ENCODE assay signal across 39 cellular contexts in genomic region chr6:89782222-89782621, GRCh38.
"Had no signal": no experiment of that assay in that cellular context is flagged by ENCODE, and none has a peak within 500 bp of the region (broad histone marks: within the 10 kb centered on the region; RNA-seq: fewer than 3 reads in every experiment).

No MANE protein-coding gene starts in this region.

- H3K9me3 ChIP-seq: MG63 had no signal

- H3K4me3 Mint-ChIP-seq: activated CD4-positive, alpha-beta memory T cell treated with anti-CD3 and anti-CD28 coated beads, Interleukin-2, amount 10 ng/mL, durations not matched to agents 7 days and 5 days; activated CD8-positive, alpha-beta memory T cell treated with anti-CD3 and anti-CD28 coated beads, Interleukin-2, amount 10 ng/mL, durations not matched to agents 7 days and 5 days; activated naive CD4-positive, alpha-beta T cell treated with anti-CD3 and anti-CD28 coated beads, Interleukin-2, amount 10 ng/mL, durations not matched to agents 7 days and 5 days; activated naive CD8-positive, alpha-beta T cell; activated naive CD8-positive, alpha-beta T cell treated with anti-CD3 and anti-CD28 coated beads, Interleukin-2, amount 50 U/mL, for 24 hours; brain had no signal

- H3K4me3 ChIP-seq: cardiac muscle cell, MG63, Peyer's patch had no signal

- H3K27ac Mint-ChIP-seq: activated CD4-positive, alpha-beta memory T cell treated with anti-CD3 and anti-CD28 coated beads, Interleukin-2, amount 10 ng/mL, durations not matched to agents 7 days and 5 days; activated naive CD4-positive, alpha-beta T cell treated with anti-CD3 and anti-CD28 coated beads, Interleukin-2, amount 10 ng/mL, durations not matched to agents 7 days and 5 days; activated naive CD8-positive, alpha-beta T cell; activated naive CD8-positive, alpha-beta T cell treated with anti-CD3 and anti-CD28 coated beads, Interleukin-2, amount 50 U/mL, for 24 hours; brain had no signal

- DNase-seq: activated CD4-positive, alpha-beta memory T cell treated with anti-CD3 and anti-CD28 coated beads, Interleukin-2, amount 10 ng/mL, durations not matched to agents 7 days and 5 days; activated CD4-positive, alpha-beta T cell treated with anti-CD3 and anti-CD28 coated beads for 1 hour; activated CD4-positive, alpha-beta T cell treated with anti-CD3 and anti-CD28 coated beads for 48 hours; activated CD4-positive, CD25-positive, alpha-beta regulatory T cell; activated CD8-positive, alpha-beta memory T cell treated with anti-CD3 and anti-CD28 coated beads for 24 hours; activated CD8-positive, alpha-beta memory T cell treated with anti-CD3 and anti-CD28 coated beads, Interleukin-2, amount 10 ng/mL, durations not matched to agents 7 days and 5 days; activated CD8-positive, alpha-beta memory T cell treated with anti-CD3 and anti-CD28 coated beads, Interleukin-2, amount 50 U/mL, for 48 hours; activated effector memory CD4-positive, alpha-beta T cell treated with Interleukin-2 at 50 U/mL for 16 hours; activated naive CD4-positive, alpha-beta T cell treated with anti-CD3 and anti-CD28 coated beads, Interleukin-2, amount 10 ng/mL, durations not matched to agents 7 days and 5 days; activated naive CD8-positive, alpha-beta T cell treated with anti-CD3 and anti-CD28 coated beads, Interleukin-2, amount 50 U/mL, for 24 hours; activated T-cell treated with anti-CD3 and anti-CD28 coated beads, Interleukin-2, amount 50 U/mL, for 48 hours; anterior cingulate cortex; Karpas-422; KBM-7; MG63; NCI-H1048; NCI-H1105 treated with DMSO at 0.1 percent for 48 hours; NCI-H1436; NCI-H1694; NCI-H1930; NCI-H2081 treated with DMSO at 0.1 percent for 48 hours; NCI-H345; NCI-H526; NCI-H748 treated with DMSO at 0.1 percent for 48 hours; NK-92 treated with Interleukin-12 subunit alpha and Interleukin-12 subunit beta, amount 100 ng/mL, for 24 hours; PC-3; Peyer's patch; RPMI8226; SIG-M5; SW 1271; T-helper 1 cell; T-helper 2 cell; T-helper 9 cell had no signal

- H3K4me1 ChIP-seq: Peyer's patch had no signal

- H3K27ac ChIP-seq: cardiac muscle cell, Peyer's patch, VCaP had no signal

- H3K27me3 ChIP-seq: cardiac muscle cell, MG63, Peyer's patch had no signal

- H3K27me3 Mint-ChIP-seq: activated CD4-positive, alpha-beta memory T cell treated with anti-CD3 and anti-CD28 coated beads, Interleukin-2, amount 10 ng/mL, durations not matched to agents 7 days and 5 days; activated CD8-positive, alpha-beta memory T cell treated with anti-CD3 and anti-CD28 coated beads, Interleukin-2, amount 10 ng/mL, durations not matched to agents 7 days and 5 days; activated naive CD4-positive, alpha-beta T cell treated with anti-CD3 and anti-CD28 coated beads, Interleukin-2, amount 10 ng/mL, durations not matched to agents 7 days and 5 days; activated naive CD8-positive, alpha-beta T cell; activated naive CD8-positive, alpha-beta T cell treated with anti-CD3 and anti-CD28 coated beads, Interleukin-2, amount 50 U/mL, for 24 hours had no signal

- H3K9me3 Mint-ChIP-seq: activated CD4-positive, alpha-beta memory T cell treated with anti-CD3 and anti-CD28 coated beads, Interleukin-2, amount 10 ng/mL, durations not matched to agents 7 days and 5 days; activated naive CD8-positive, alpha-beta T cell treated with anti-CD3 and anti-CD28 coated beads, Interleukin-2, amount 50 U/mL, for 24 hours had no signal

- ATAC-seq: activated CD8-positive, alpha-beta memory T cell treated with anti-CD3 and anti-CD28 coated beads, Interleukin-2, amount 10 ng/mL, durations not matched to agents 7 days and 5 days; activated naive CD8-positive, alpha-beta T cell treated with anti-CD3 and anti-CD28 coated beads, Interleukin-2, amount 50 U/mL, for 24 hours; PC-3; Right ventricle myocardium inferior; SK-N-SH treated with all-trans-retinoic acid at 6 μM for 48 hours had no signal

- H3K4me1 Mint-ChIP-seq: activated CD8-positive, alpha-beta memory T cell treated with anti-CD3 and anti-CD28 coated beads, Interleukin-2, amount 10 ng/mL, durations not matched to agents 7 days and 5 days; activated naive CD4-positive, alpha-beta T cell treated with anti-CD3 and anti-CD28 coated beads, Interleukin-2, amount 10 ng/mL, durations not matched to agents 7 days and 5 days; activated naive CD8-positive, alpha-beta T cell treated with anti-CD3 and anti-CD28 coated beads, Interleukin-2, amount 50 U/mL, for 24 hours; brain had no signal
